In genomic region chr14:92179178-92179577, GRCh38 we compare ENCODE assay signal across 5 cellular contexts. TPM values are rescaled to one million over a fixed set of nuclear protein-coding genes. Genes with fewer than 3 reads are reported as not detected.
DNase-seq lines count a peak whose midpoint lies in the region; ATAC-seq, FAIRE-seq and TF ChIP-seq lines count a peak whose summit lies in the region.
"Not testable (repeated sequence)": the region's sequence is repeated elsewhere in the genome, so short reads cannot be mapped to it uniquely, and the experiment has no call there.

No MANE protein-coding gene starts in this region.

- not testable (repeated sequence) for H3K4me1 ChIP-seq in HepG2 (ENCODE audit: insufficient read depth, low read length); neutrophil (ENCODE audit: control insufficient read depth in 1 of 2, insufficient read depth in 1 of 2, low read depth in 1 of 2, low read length in 1 of 2)

- peaks cover 13% of the 10 kb centered on the region for H3K27me3 Mint-ChIP-seq in Calu3 (ENCODE audit: unreplicated experiment)
- H3K27me3 Mint-ChIP-seq in activated T-helper 17 cell treated with anti-CD3 and anti-CD28 coated beads, Interleukin-2, amount 50 U/mL, for 72 hours; central memory CD8-positive, alpha-beta T cell: not testable (repeated sequence)

- intact Hi-C loops in Calu3 (cut with micrococcal nuclease; ENCODE audit: unreplicated experiment); HepG2 (cut with micrococcal nuclease; ENCODE audit: unreplicated experiment): not testable (repeated sequence)

- H3K4me2 ChIP-seq in HepG2 (ENCODE audit: low read depth, low read length): not testable (repeated sequence)

- H4K20me1 ChIP-seq in HepG2 (ENCODE audit: insufficient read depth, low read length): not testable (repeated sequence)

- H3K79me2 ChIP-seq in HepG2 (ENCODE audit: insufficient read depth, low read length): not testable (repeated sequence)

- H3K27me3 ChIP-seq in HepG2 (ENCODE audit: control insufficient read depth in 1 of 2, insufficient read depth in 2 of 2, low read length in 2 of 2); neutrophil: not testable (repeated sequence)

- CTCF ChIA-PET in Calu3 (lab: Charles Lee); HepG2 (lab: Yijun Ruan, JAX; ENCODE audit: low intra/inter-chr PET ratio, low total read pairs): not testable (repeated sequence)

- not testable (repeated sequence) for H3K9ac ChIP-seq in HepG2 (ENCODE audit: insufficient read depth, low read depth, low read length)

- H3K36me3 ChIP-seq in HepG2 (replicated peaks in 1 of 2; ENCODE audit: control insufficient read depth in 1 of 2, insufficient read depth in 2 of 2, low read length in 2 of 2); neutrophil: not testable (repeated sequence)

- H3K36me3 Mint-ChIP-seq in Calu3 (ENCODE audit: insufficient read depth, unreplicated experiment); activated T-helper 17 cell treated with anti-CD3 and anti-CD28 coated beads, Interleukin-2, amount 50 U/mL, for 72 hours (ENCODE audit: low read depth); central memory CD8-positive, alpha-beta T cell (ENCODE audit: insufficient read depth): not testable (repeated sequence)

- H3K4me3 Mint-ChIP-seq in Calu3 (ENCODE audit: low read depth, unreplicated experiment); activated T-helper 17 cell treated with anti-CD3 and anti-CD28 coated beads, Interleukin-2, amount 50 U/mL, for 72 hours; central memory CD8-positive, alpha-beta T cell: not testable (repeated sequence)

- H3K4me1 Mint-ChIP-seq in Calu3 (ENCODE audit: low read depth, unreplicated experiment); activated T-helper 17 cell treated with anti-CD3 and anti-CD28 coated beads, Interleukin-2, amount 50 U/mL, for 72 hours; central memory CD8-positive, alpha-beta T cell: not testable (repeated sequence)

- not testable (repeated sequence) for H2AFZ ChIP-seq in HepG2 (ENCODE audit: low read length)

- not testable (repeated sequence) for FAIRE-seq in HepG2 (lab: Jason Lieb, UNC)

- in situ Hi-C loops in HepG2 (cut with HindIII; ENCODE audit: extremely low pct_ligation_motif_present, low pct_unique_long_range_greater_than_20kb): not testable (repeated sequence)

- not testable (repeated sequence) for TF ChIP-seq EP300 in HepG2 (IDR thresholded peaks at IDR 0.05; ENCODE audit: low read depth in 2 of 2, low read length in 2 of 2); HepG2 (CRISPR knock-in tag; IDR thresholded peaks at IDR 0.05; ENCODE audit: borderline replicate concordance)

- not testable (repeated sequence) for H3K27ac ChIP-seq in HepG2 (ENCODE audit: extremely low read length, insufficient read depth, low read length)
- H3K27ac ChIP-seq in neutrophil: peak overlapping the region; percentile 7

- H3K9me3 Mint-ChIP-seq in Calu3 (ENCODE audit: low read depth, unreplicated experiment); activated T-helper 17 cell treated with anti-CD3 and anti-CD28 coated beads, Interleukin-2, amount 50 U/mL, for 72 hours; central memory CD8-positive, alpha-beta T cell: not testable (repeated sequence)

- peak overlapping the region; percentile 60 for H3K27ac Mint-ChIP-seq in Calu3 (ENCODE audit: unreplicated experiment)
- H3K27ac Mint-ChIP-seq in activated T-helper 17 cell treated with anti-CD3 and anti-CD28 coated beads, Interleukin-2, amount 50 U/mL, for 72 hours: peak overlapping the region; percentile 72
- peak overlapping the region; percentile 44 for H3K27ac Mint-ChIP-seq in central memory CD8-positive, alpha-beta T cell (ENCODE audit: low read depth)

- not testable (repeated sequence) for TF ChIP-seq POLR2A in HepG2 (IDR thresholded peaks at IDR 0.05; ENCODE audit: insufficient read depth in 1 of 2, low read depth in 2 of 2, low read length in 2 of 2)

- not testable (repeated sequence) for H3K9me3 ChIP-seq in HepG2 (ENCODE audit: low read length); neutrophil

- not testable (repeated sequence) for ATAC-seq in activated T-helper 17 cell treated with anti-CD3 and anti-CD28 coated beads, Interleukin-2, amount 50 U/mL, for 72 hours (replicated peaks); central memory CD8-positive, alpha-beta T cell (replicated peaks; ENCODE audit: extremely low read depth, poor library complexity, severe bottlenecking); HepG2

- not testable (repeated sequence) for H3K4me3 ChIP-seq in HepG2 (replicated peaks in 1 of 3; ENCODE audit: insufficient read depth in 1 of 3, low read depth in 2 of 3, low read length in 3 of 3); neutrophil (ENCODE audit: low read depth in 1 of 2, low read length in 1 of 2)

- POLR2A ChIA-PET in HepG2 (lab: Yijun Ruan, JAX): not testable (repeated sequence)

- not testable (repeated sequence) for DNase-seq in Calu3; central memory CD8-positive, alpha-beta T cell (ENCODE audit: low spot score in 2 of 2); HepG2 (ENCODE audit: low spot score)

- not testable (repeated sequence) for TF ChIP-seq RAD21 in HepG2 (CRISPR knock-in tag; IDR thresholded peaks at IDR 0.05)

- TF ChIP-seq CTCF in Calu3 (IDR thresholded peaks at IDR 0.05; ENCODE audit: unreplicated experiment); HepG2 (CRISPR knock-in tag; IDR thresholded peaks at IDR 0.05); neutrophil (IDR thresholded peaks at IDR 0.05): not testable (repeated sequence)

- not testable (repeated sequence) for BruUV-seq in Calu3 (replicated peaks; lab: Mats Ljungman, UMichigan); HepG2 (replicated peaks; lab: Mats Ljungman, UMichigan)

RNA-seq across cellular contexts. Expression of gene CPSF2, which starts 57.4 kb away (rescaled TPM):
- total RNA-seq in Calu3 (2022) (70.3 and 76.7 TPM in 2 replicates), HepG2 (2016; rRNA removed; fragmentation: Illumina TruSeq; extraction: Trizol) (67.9 and 126 TPM in 2 replicates)
- 10 to 100 TPM; 42.9 to 88.8 TPM for total RNA-seq in activated T-helper 17 cell treated with anti-CD3 and anti-CD28 coated beads, Interleukin-2, amount 50 U/mL, for 72 hours
- 5.2 and 6.2 TPM in 2 replicates for total RNA-seq in HepG2 (2016; cell fraction: cytosol; rRNA removed; fragmentation: Illumina TruSeq; extraction: Trizol; ENCODE audit: low read depth)
- total RNA-seq in HepG2 (2016; cell fraction: insoluble cytoplasmic fraction; rRNA removed; fragmentation: Illumina TruSeq; extraction: Trizol): 71.1 and 122 TPM in 2 replicates
- 23.7 and 26.0 TPM in 2 replicates for total RNA-seq in HepG2 (2016; cell fraction: membrane; rRNA removed; fragmentation: Illumina TruSeq; extraction: Trizol)
- total RNA-seq in HepG2 (2016; cell fraction: nucleus; rRNA removed; fragmentation: Illumina TruSeq; extraction: Trizol): 34.9 and 39.9 TPM in 2 replicates
- polyA plus RNA-seq in HepG2 (2011; rRNA removed): 10.7 and 14.3 TPM in 2 replicates
- polyA plus RNA-seq in HepG2 (2011; cell fraction: cytosol; rRNA removed): 4.9 and 7.7 TPM in 2 replicates
- 5.0 and 6.4 TPM in 2 replicates for polyA plus RNA-seq in HepG2 (2011; cell fraction: nucleus; rRNA removed)
- 27.2 and 30.2 TPM in 2 replicates for polyA plus RNA-seq in HepG2 (2012)
- 1.8 and 2.2 TPM in 2 replicates for polyA plus RNA-seq in HepG2 (2016; cell fraction: cytosol; fragmentation: Illumina TruSeq; extraction: Trizol; ENCODE audit: low read depth)
- polyA plus RNA-seq in HepG2 (2016; cell fraction: insoluble cytoplasmic fraction; fragmentation: Illumina TruSeq; extraction: Trizol; ENCODE audit: low read depth): 70.0 and 76.2 TPM in 2 replicates
- polyA plus RNA-seq in HepG2 (2016; cell fraction: membrane; fragmentation: Illumina TruSeq; extraction: Trizol; ENCODE audit: low read depth): 7.1 and 7.7 TPM in 2 replicates
- 28.6 and 32.2 TPM in 2 replicates for polyA plus RNA-seq in HepG2 (2016; cell fraction: nucleus; fragmentation: Illumina TruSeq; extraction: Trizol; ENCODE audit: insufficient read depth, low read depth)
- polyA minus RNA-seq in HepG2 (2011; rRNA and poly(A)+ RNA removed; ENCODE audit: low replicate concordance): 24.1 and 74.5 TPM in 2 replicates
- 17.9 and 23.4 TPM in 2 replicates for polyA minus RNA-seq in HepG2 (2011; cell fraction: cytosol; rRNA and poly(A)+ RNA removed)
- polyA minus RNA-seq in HepG2 (2011; cell fraction: nucleus; rRNA and poly(A)+ RNA removed): 18.8 and 29.1 TPM in 2 replicates

RNA-seq across cellular contexts. Expression of gene NDUFB1, which starts 57.7 kb away (rescaled TPM):
- total RNA-seq in Calu3 (2022) (101 and 122 TPM in 2 replicates), HepG2 (2016; rRNA removed; fragmentation: Illumina TruSeq; extraction: Trizol) (281 and 308 TPM in 2 replicates)
- 10 to 100 TPM; 67.1 to 88.5 TPM for total RNA-seq in activated T-helper 17 cell treated with anti-CD3 and anti-CD28 coated beads, Interleukin-2, amount 50 U/mL, for 72 hours
- 148 and 180 TPM in 2 replicates for total RNA-seq in HepG2 (2016; cell fraction: cytosol; rRNA removed; fragmentation: Illumina TruSeq; extraction: Trizol; ENCODE audit: low read depth)
- total RNA-seq in HepG2 (2016; cell fraction: insoluble cytoplasmic fraction; rRNA removed; fragmentation: Illumina TruSeq; extraction: Trizol): 301 and 366 TPM in 2 replicates
- total RNA-seq in HepG2 (2016; cell fraction: membrane; rRNA removed; fragmentation: Illumina TruSeq; extraction: Trizol): 205 and 231 TPM in 2 replicates
- 97.1 and 99.3 TPM in 2 replicates for total RNA-seq in HepG2 (2016; cell fraction: nucleus; rRNA removed; fragmentation: Illumina TruSeq; extraction: Trizol)
- polyA plus RNA-seq in HepG2 (2011; rRNA removed): 161 and 181 TPM in 2 replicates
- 81.2 and 134 TPM in 2 replicates for polyA plus RNA-seq in HepG2 (2011; cell fraction: cytosol; rRNA removed)
- polyA plus RNA-seq in HepG2 (2011; cell fraction: nucleus; rRNA removed): 34.4 and 63.6 TPM in 2 replicates
- 200 and 215 TPM in 2 replicates for polyA plus RNA-seq in HepG2 (2012)
- polyA plus RNA-seq in HepG2 (2016; cell fraction: cytosol; fragmentation: Illumina TruSeq; extraction: Trizol; ENCODE audit: low read depth): 129 and 163 TPM in 2 replicates
- 299 and 333 TPM in 2 replicates for polyA plus RNA-seq in HepG2 (2016; cell fraction: insoluble cytoplasmic fraction; fragmentation: Illumina TruSeq; extraction: Trizol; ENCODE audit: low read depth)
- polyA plus RNA-seq in HepG2 (2016; cell fraction: membrane; fragmentation: Illumina TruSeq; extraction: Trizol; ENCODE audit: low read depth): 160 and 196 TPM in 2 replicates
- polyA plus RNA-seq in HepG2 (2016; cell fraction: nucleus; fragmentation: Illumina TruSeq; extraction: Trizol; ENCODE audit: insufficient read depth, low read depth): 160 and 173 TPM in 2 replicates
- polyA minus RNA-seq in HepG2 (2011; rRNA and poly(A)+ RNA removed; ENCODE audit: low replicate concordance): 10.0 and 87.1 TPM in 2 replicates
- 6.1 and 9.8 TPM in 2 replicates for polyA minus RNA-seq in HepG2 (2011; cell fraction: cytosol; rRNA and poly(A)+ RNA removed)
- polyA minus RNA-seq in HepG2 (2011; cell fraction: nucleus; rRNA and poly(A)+ RNA removed): 27.4 and 28.5 TPM in 2 replicates
